20 cellular contexts compared by ENCODE assay signal in the genomic region with DNA sequence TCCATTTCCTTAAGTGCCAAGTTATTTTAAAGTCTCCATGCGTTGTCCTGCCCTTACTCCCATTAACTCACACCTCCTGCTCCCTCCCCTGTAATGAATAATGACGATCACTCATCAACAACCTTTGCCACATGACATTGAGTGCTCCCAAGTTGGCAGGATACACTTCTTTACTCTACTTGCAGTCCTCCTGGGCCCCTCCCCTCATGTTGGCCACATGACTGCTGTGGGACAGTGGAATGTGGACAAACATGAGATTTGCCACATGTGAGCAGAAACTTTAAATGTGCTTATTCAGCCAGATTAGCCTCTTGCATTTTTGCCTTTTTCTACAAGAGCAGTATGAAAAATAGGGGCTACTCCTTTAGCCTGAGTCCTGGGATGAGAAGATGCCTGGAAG.
"Had no signal": no experiment of that assay in that cellular context is flagged by ENCODE, and none has a peak within 500 bp of the region (broad histone marks: within the 10 kb centered on the region; RNA-seq: fewer than 3 reads in every experiment).

No MANE protein-coding gene starts in this region.

- H3K4me1 ChIP-seq: gastroesophageal sphincter, pancreas, right lobe of liver, spleen, testis had no signal

- ATAC-seq: gastroesophageal sphincter; pancreas; right lobe of liver; stimulated activated memory B cell treated with anti-CD40 and anti-IgM and Interleukin-4, amounts not matched to agents 10 μg/mL and 1 μg/mL and 100 μg/mL, for 72 hours; stimulated activated naive CD8-positive, alpha-beta T cell treated with anti-CD3 and anti-CD28 coated beads, Interleukin-15, amount 100 ng/mL, for 72 hours had no signal

- H3K36me3 ChIP-seq: gastroesophageal sphincter, pancreas, right lobe of liver, spleen, tibial nerve had no signal

- H3K4me2 ChIP-seq: hepatocyte had no signal

- H3K27me3 ChIP-seq: dorsolateral prefrontal cortex, gastroesophageal sphincter, pancreas, right lobe of liver, spleen, testis, tibial nerve had no signal

- H3K9me3 ChIP-seq: gastroesophageal sphincter, pancreas, right lobe of liver, testis had no signal

- DNase-seq: central memory CD4-positive, alpha-beta T cell; cortex of kidney; dorsolateral prefrontal cortex; effector CD8-positive, alpha-beta T cell; foreskin fibroblast; mesendoderm; naive B cell; occipital lobe; pancreas; right lobe of liver; spleen; stimulated activated CD4-positive, alpha-beta T cell treated with anti-CD3 and anti-CD28 coated beads, Interleukin-15, amount 100 ng/mL, for 24 hours; stimulated activated CD4-positive, alpha-beta T cell treated with anti-CD3 and anti-CD28 coated beads, Interleukin-1b, Interleukin-23, amount 100 ng/mL, for 48 hours; stimulated activated CD4-positive, alpha-beta T cell treated with anti-CD3 and anti-CD28 coated beads, Interleukin-4, amount 100 ng/mL, for 24 hours; stimulated activated naive CD8-positive, alpha-beta T cell treated with anti-CD3 and anti-CD28 coated beads, Interleukin-15, amount 100 ng/mL, for 72 hours; testis had no signal

- H3K79me2 ChIP-seq: hepatocyte had no signal

- H2AFZ ChIP-seq: hepatocyte had no signal

- H3K27ac ChIP-seq: dorsolateral prefrontal cortex, gastroesophageal sphincter, hepatocyte, pancreas, right lobe of liver, spleen, testis, tibial nerve had no signal

- H3K4me3 ChIP-seq: dorsolateral prefrontal cortex, gastroesophageal sphincter, hepatocyte, pancreas, right lobe of liver, spleen, testis, tibial nerve had no signal
